1 cellular context compared by ENCODE assay signal in genomic region chr20:25176184-25176583, GRCh38.
TF ChIP-seq lines count a peak whose summit lies in the region.

No MANE protein-coding gene starts in this region.

TF ChIP-seq in A549, 52 proteins besides CTCF, POLR2A, EP300 and RAD21 (continued from another document):
- no peak for TF ChIP-seq PBX3 (IDR thresholded peaks at IDR 0.05)
- TF ChIP-seq KDM1A (IDR thresholded peaks at IDR 0.05; ENCODE audit: low read depth): no peak
- TF ChIP-seq NPAS2 (CRISPR knock-in tag; IDR thresholded peaks at IDR 0.05; ENCODE audit: borderline replicate concordance): no peak
- TF ChIP-seq PHF8 (IDR thresholded peaks at IDR 0.05; ENCODE audit: borderline replicate concordance, low read depth): no peak
- no peak for TF ChIP-seq ZFP36 (IDR thresholded peaks at IDR 0.05; ENCODE audit: borderline replicate concordance, partially characterized antibody)
- TF ChIP-seq CEBPB (IDR thresholded peaks at IDR 0.05): no peak
- TF ChIP-seq ESRRA (IDR thresholded peaks at IDR 0.05; ENCODE audit: borderline replicate concordance, low read length): no peak
- no peak for TF ChIP-seq SMC3 (IDR thresholded peaks at IDR 0.05)
- no peak for TF ChIP-seq TFCP2L1 (CRISPR knock-in tag; IDR thresholded peaks at IDR 0.05)
- no peak for TF ChIP-seq NR3C1 (IDR thresholded peaks at IDR 0.05)
- TF ChIP-seq JUNB (IDR thresholded peaks at IDR 0.05): no peak
- TF ChIP-seq HMGXB4 (CRISPR knock-in tag; IDR thresholded peaks at IDR 0.05; ENCODE audit: borderline replicate concordance): no peak
- no peak for TF ChIP-seq MYC (IDR thresholded peaks at IDR 0.05; ENCODE audit: borderline replicate concordance, low read length)
- TF ChIP-seq TP53 (CRISPR knock-in tag; IDR thresholded peaks at IDR 0.05): no peak
- TF ChIP-seq MAZ (IDR thresholded peaks at IDR 0.05; ENCODE audit: borderline replicate concordance, low read depth, low read length): no peak
- no peak for TF ChIP-seq E2F6 (IDR thresholded peaks at IDR 0.05; ENCODE audit: borderline replicate concordance, low read depth)
- TF ChIP-seq JUN (IDR thresholded peaks at IDR 0.05): no peak
